ENCODE assay signal across 1 cellular context in genomic region chr4:105741548-105741947, GRCh38.
TF ChIP-seq lines count a peak whose summit lies in the region.

No MANE protein-coding gene starts in this region.

TF ChIP-seq in SK-N-SH treated with all-trans-retinoic acid at 6 μM for 48 hours, 23 proteins besides CTCF, POLR2A, EP300 and RAD21 (continued from another document):
- TF ChIP-seq, protein P1, sequence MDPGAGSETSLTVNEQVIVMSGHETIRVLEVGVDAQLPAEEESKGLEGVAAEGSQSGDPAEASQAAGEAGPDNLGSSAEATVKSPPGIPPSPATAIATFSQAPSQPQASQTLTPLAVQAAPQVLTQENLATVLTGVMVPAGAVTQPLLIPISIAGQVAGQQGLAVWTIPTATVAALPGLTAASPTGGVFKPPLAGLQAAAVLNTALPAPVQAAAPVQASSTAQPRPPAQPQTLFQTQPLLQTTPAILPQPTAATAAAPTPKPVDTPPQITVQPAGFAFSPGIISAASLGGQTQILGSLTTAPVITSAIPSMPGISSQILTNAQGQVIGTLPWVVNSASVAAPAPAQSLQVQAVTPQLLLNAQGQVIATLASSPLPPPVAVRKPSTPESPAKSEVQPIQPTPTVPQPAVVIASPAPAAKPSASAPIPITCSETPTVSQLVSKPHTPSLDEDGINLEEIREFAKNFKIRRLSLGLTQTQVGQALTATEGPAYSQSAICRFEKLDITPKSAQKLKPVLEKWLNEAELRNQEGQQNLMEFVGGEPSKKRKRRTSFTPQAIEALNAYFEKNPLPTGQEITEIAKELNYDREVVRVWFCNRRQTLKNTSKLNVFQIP (CRISPR knock-in tag; IDR thresholded peaks at IDR 0.05; ENCODE audit: borderline replicate concordance, low read depth), result no peak
